ENCODE assay signal across 17 cellular contexts in the genomic region with DNA sequence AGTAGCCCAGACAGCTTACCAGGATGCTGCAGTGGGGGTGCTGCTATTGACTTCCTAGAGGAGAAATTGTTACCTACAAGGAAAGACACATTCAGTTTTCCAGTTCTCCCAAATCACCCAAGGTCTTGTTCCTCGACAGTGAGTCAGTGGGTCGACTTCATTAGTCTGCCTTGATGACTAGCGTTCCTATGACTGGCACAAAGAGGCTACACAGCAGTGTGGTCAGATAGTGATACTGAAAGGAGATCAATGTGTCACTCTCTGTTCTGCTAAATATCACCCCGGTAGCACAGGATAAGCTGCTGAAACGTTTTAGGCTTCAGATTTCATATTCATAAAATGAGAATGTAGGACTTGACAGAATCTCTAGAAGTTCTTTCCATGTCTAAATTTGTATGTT.
"Had no signal": no experiment of that assay in that cellular context is flagged by ENCODE, and none has a peak within 500 bp of the region (broad histone marks: within the 10 kb centered on the region; RNA-seq: fewer than 3 reads in every experiment).

No MANE protein-coding gene starts in this region.

- H3K4me3 ChIP-seq: heart left ventricle, mucosa of descending colon, stomach, thoracic aorta, transverse colon had no signal

- H3K36me3 Mint-ChIP-seq: natural killer cell had no signal

- H3K27me3 ChIP-seq: heart left ventricle, stomach, transverse colon had no signal

- H3K27ac Mint-ChIP-seq: dendritic cell treated with granulocyte-macrophage colony-stimulating factor and Interleukin-4, amounts not matched to agents 40 ng/mL and 50 ng/mL, for 4 days; effector memory CD8-positive, alpha-beta T cell; natural killer cell; progenitor cell of endocrine pancreas had no signal

- DNase-seq: effector memory CD8-positive, alpha-beta T cell; erythroblast; foreskin melanocyte; heart left ventricle; mucosa of descending colon; natural killer cell; right cardiac atrium; small intestine; stimulated activated CD4-positive, alpha-beta T cell treated with anti-CD3 and anti-CD28 coated beads, Interleukin-12 subunit alpha, Interleukin-12 subunit beta, amount 100 ng/mL, for 4 hours; stimulated activated naive CD4-positive, alpha-beta T cell; stomach; transverse colon had no signal

- H3K27me3 Mint-ChIP-seq: dendritic cell treated with granulocyte-macrophage colony-stimulating factor and Interleukin-4, amounts not matched to agents 40 ng/mL and 50 ng/mL, for 4 days; effector memory CD8-positive, alpha-beta T cell; progenitor cell of endocrine pancreas had no signal

- ATAC-seq: effector memory CD8-positive, alpha-beta T cell; heart left ventricle; left lobe of liver; mucosa of descending colon; natural killer cell; right cardiac atrium had no signal

- H3K36me3 ChIP-seq: heart left ventricle, stomach, thoracic aorta, transverse colon had no signal

- H3K4me3 Mint-ChIP-seq: dendritic cell treated with granulocyte-macrophage colony-stimulating factor and Interleukin-4, amounts not matched to agents 40 ng/mL and 50 ng/mL, for 4 days; effector memory CD8-positive, alpha-beta T cell; natural killer cell; neural crest cell had no signal

- H3K4me1 Mint-ChIP-seq: natural killer cell, neural crest cell had no signal

- H3K4me1 ChIP-seq: heart left ventricle, stomach, transverse colon had no signal

- H3K9me3 ChIP-seq: mucosa of descending colon, thoracic aorta, transverse colon had no signal

- H3K27ac ChIP-seq: heart left ventricle, stomach, thoracic aorta, transverse colon had no signal
